Comparison of ENCODE assay signal across 11 cellular contexts in genomic region chr12:76422878-76423438, GRCh38.
A peak's percentile ranks its signal among the peaks of the same experiment; 100 is the strongest.
DNase-seq lines count a peak whose midpoint lies in the region; ATAC-seq and TF ChIP-seq lines count a peak whose summit lies in the region.
"Had no signal": no experiment of that assay in that cellular context is flagged by ENCODE, and none has a peak within 500 bp of the region (broad histone marks: within the 10 kb centered on the region; RNA-seq: fewer than 3 reads in every experiment).

No MANE protein-coding gene starts in this region.

- DNase-seq in HEK293T (ENCODE audit: extremely low spot score), result peak; percentile 8
- DNase-seq in astrocyte of the cerebellum (ENCODE audit: low read depth), result peak; percentile 16
- DNase-seq in glutamatergic neuron, result no peak
- DNase-seq in superior temporal gyrus (ENCODE audit: extremely low spot score), result peak; percentile 44
- DNase-seq in globus pallidus (ENCODE audit: low spot score), result no peak
- DNase-seq: activated CD4-positive, alpha-beta T cell treated with anti-CD3 and anti-CD28 coated beads for 48 hours; NCI-H1930; stimulated activated CD4-positive, alpha-beta T cell treated with anti-CD3 and anti-CD28 coated beads, Interleukin-2, amount 100 ng/mL, for 48 hours had no signal

- POLR2A ChIA-PET in HEK293T (lab: Yijun Ruan, JAX), result interaction anchor here (0.6 to 0.9 kb wide), 2 partner anchors 17 to 75 kb away, joined by 3 to 4 read pairs; partner anchors contain the start of gene BBS10

- peaks cover 5% of the 10 kb centered on the region for H3K36me3 Mint-ChIP-seq in glutamatergic neuron (ENCODE audit: unreplicated experiment)

- ATAC-seq in HG03378 (IDR thresholded peaks at IDR 0.05; ENCODE audit: unreplicated experiment) (no peak), GM21737 (IDR thresholded peaks at IDR 0.05; ENCODE audit: unreplicated experiment) (no peak)

- in situ Hi-C loops in astrocyte of the cerebellum (cut with HindIII; ENCODE audit: low sequenced_read_pairs), result no loop called here

- H3K27ac Mint-ChIP-seq in glutamatergic neuron (ENCODE audit: unreplicated experiment), result peak overlapping the region; percentile 95
- H3K27ac Mint-ChIP-seq: activated naive CD4-positive, alpha-beta T cell treated with anti-CD3 and anti-CD28 coated beads, Interleukin-2, amount 50 U/mL, for 24 hours had no signal

- H3K4me3 ChIP-seq in astrocyte of the cerebellum (ENCODE audit: low read depth, low read length), result no peak overlapping the region

- H3K9me3 Mint-ChIP-seq in glutamatergic neuron (ENCODE audit: unreplicated experiment), result peaks cover 5% of the 10 kb centered on the region

- CTCF ChIA-PET in HEK293T (lab: Yijun Ruan, JAX), result interaction anchor here (0.6 kb wide), 1 partner anchor 34 kb away, joined by 4 read pairs; no protein-coding TSS in a partner anchor

- no peak for TF ChIP-seq CTCF in astrocyte of the cerebellum (IDR thresholded peaks at IDR 0.05; ENCODE audit: low read depth, low read length, missing control alignments)
- TF ChIP-seq CTCF in glutamatergic neuron (IDR thresholded peaks at IDR 0.05; ENCODE audit: partially characterized antibody, unreplicated experiment), result no peak

- peaks cover 5% of the 10 kb centered on the region for H3K27me3 Mint-ChIP-seq in glutamatergic neuron (ENCODE audit: unreplicated experiment)
- H3K27me3 Mint-ChIP-seq: activated naive CD4-positive, alpha-beta T cell treated with anti-CD3 and anti-CD28 coated beads, Interleukin-2, amount 50 U/mL, for 24 hours had no signal

- peak overlapping the region; percentile 74 for H3K4me3 Mint-ChIP-seq in glutamatergic neuron (ENCODE audit: unreplicated experiment)
- H3K4me3 Mint-ChIP-seq: activated naive CD4-positive, alpha-beta T cell treated with anti-CD3 and anti-CD28 coated beads, Interleukin-2, amount 50 U/mL, for 24 hours had no signal

- H3K4me1 Mint-ChIP-seq in glutamatergic neuron (ENCODE audit: low read depth, unreplicated experiment), result peaks cover 15% of the 10 kb centered on the region

TF ChIP-seq in HEK293T, 16 proteins besides CTCF, POLR2A, EP300 and RAD21:
- TF ChIP-seq FOXK2 (IDR thresholded peaks at IDR 0.05), result no peak
- TF ChIP-seq PKNOX1 (IDR thresholded peaks at IDR 0.05), result no peak
- no peak for TF ChIP-seq HDGF (IDR thresholded peaks at IDR 0.05; ENCODE audit: borderline replicate concordance)
- TF ChIP-seq BHLHE40 (IDR thresholded peaks at IDR 0.05; ENCODE audit: borderline replicate concordance), result no peak
- TF ChIP-seq ELF4 (IDR thresholded peaks at IDR 0.05), result no peak
- TF ChIP-seq SUZ12 (IDR thresholded peaks at IDR 0.05), result no peak
- no peak for TF ChIP-seq CTBP1 (IDR thresholded peaks at IDR 0.05; ENCODE audit: borderline replicate concordance)
- no peak for TF ChIP-seq FOXM1 (IDR thresholded peaks at IDR 0.05; ENCODE audit: borderline replicate concordance)
- TF ChIP-seq FOXA1 (IDR thresholded peaks at IDR 0.05), result no peak

Comparison
In these comparisons a context has a peak if more than half of its experiments do, and no peak if none do; other contexts are left out.
1. DNase-seq: peak in HEK293T (single experiment), astrocyte of the cerebellum (single experiment) and superior temporal gyrus (single experiment); none in glutamatergic neuron (single experiment) and globus pallidus (single experiment).